ENCODE assay signal across 8 cellular contexts in genomic region chr2:69724540-69725159, GRCh38. TPM values are rescaled to one million over a fixed set of nuclear protein-coding genes. Genes with fewer than 3 reads are reported as not detected.
DNase-seq lines count a peak whose midpoint lies in the region; ATAC-seq, FAIRE-seq and TF ChIP-seq lines count a peak whose summit lies in the region.

No MANE protein-coding gene starts in this region.

- H3K27ac Mint-ChIP-seq in chondrocyte (ENCODE audit: unreplicated experiment) = no peak overlapping the region

- ATAC-seq in HG03103 (IDR thresholded peaks at IDR 0.05; ENCODE audit: low read depth, unreplicated experiment) (peak; percentile 58), GM18519 (IDR thresholded peaks at IDR 0.05; ENCODE audit: low FRiP score, unreplicated experiment) (no peak)

- no peaks in the 10 kb centered on the region for H3K27me3 Mint-ChIP-seq in chondrocyte (ENCODE audit: low read depth)

- peak; percentile 96 for TF ChIP-seq CTCF in chondrocyte (IDR thresholded peaks at IDR 0.05)

- peak; percentile 96 for FAIRE-seq in G401.6 (lab: Jason Lieb, UNC)

- no peaks in the 10 kb centered on the region for H3K9me3 Mint-ChIP-seq in chondrocyte (ENCODE audit: low read depth)

- H3K36me3 Mint-ChIP-seq in chondrocyte (ENCODE audit: low read depth) = no peaks in the 10 kb centered on the region

- peak overlapping the region; percentile 73 for H3K4me3 Mint-ChIP-seq in chondrocyte (ENCODE audit: unreplicated experiment)

- H3K4me1 Mint-ChIP-seq in chondrocyte (ENCODE audit: low read depth) = peaks cover 6% of the 10 kb centered on the region

- DNase-seq in NCI-H446 (lab: John Stamatoyannopoulos, UW) (peak; percentile 72 to 90), chondrocyte (ENCODE audit: low spot score) (no peak), kidney tubule cell (ENCODE audit: low spot score) (peak; percentile 81)
- peak; percentile 90 for DNase-seq in activated CD4-positive, CD25-positive, alpha-beta regulatory T cell treated with anti-CD3 and anti-CD28 coated beads, Interleukin-2, amount 50 U/mL, for 72 hours
- peak; percentile 85 for DNase-seq in stimulated activated CD4-positive, alpha-beta T cell treated with anti-CD3 and anti-CD28 coated beads, Interleukin-1b, Interleukin-23, amount 100 ng/mL, for 48 hours

RNA-seq across cellular contexts. Expression of gene ANXA4, which starts 17.3 kb away (rescaled TPM):
- 88.1 to 100 TPM (median 99.0 TPM) in 3 replicates for total RNA-seq in chondrocyte
